9 cellular contexts compared by ENCODE assay signal in the genomic region with DNA sequence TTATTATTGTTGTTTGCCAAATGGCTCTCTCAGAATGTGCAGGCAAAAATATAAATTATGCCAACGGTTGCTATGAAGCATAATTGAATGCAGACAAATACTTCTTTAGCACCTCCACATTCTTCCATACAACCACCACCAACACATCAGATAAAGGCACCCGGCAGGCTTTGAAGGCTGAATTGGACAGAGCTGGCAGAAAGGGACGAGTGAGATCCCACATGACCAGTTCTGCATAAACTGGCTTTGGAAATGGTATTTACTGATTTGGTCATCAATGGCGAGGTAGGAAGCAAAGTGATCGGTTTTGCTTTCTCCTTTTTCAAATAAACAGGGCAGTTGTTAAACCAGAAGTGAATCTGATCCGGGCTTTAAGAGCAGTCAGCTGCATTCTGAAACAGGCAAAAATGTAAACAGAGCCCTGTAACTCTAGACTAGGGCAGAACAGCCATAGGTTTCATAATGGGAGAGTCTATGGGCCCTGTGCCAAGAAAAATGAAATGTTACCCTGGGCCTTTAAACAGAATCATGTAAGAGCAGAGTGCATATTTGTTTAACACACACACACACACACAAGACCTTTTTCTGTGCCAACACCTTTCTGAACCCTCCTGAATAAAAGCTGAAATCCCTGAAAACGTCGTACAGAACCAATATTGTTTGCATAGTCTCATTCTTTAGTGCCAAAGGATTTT.
DNase-seq lines count a peak whose midpoint lies in the region; ATAC-seq and TF ChIP-seq lines count a peak whose summit lies in the region.
"Had no signal": no experiment of that assay in that cellular context is flagged by ENCODE, and none has a peak within 500 bp of the region (broad histone marks: within the 10 kb centered on the region; RNA-seq: fewer than 3 reads in every experiment).

No MANE protein-coding gene starts in this region.

- H4K20me1 ChIP-seq in mammary epithelial cell (ENCODE audit: insufficient read depth, low read length) = no peaks in the 10 kb centered on the region

- H3K4me3 ChIP-seq in AG04449 (ENCODE audit: low read depth, low read length) = no peak overlapping the region
- no peak overlapping the region for H3K4me3 ChIP-seq in mammary epithelial cell (replicated peaks in 1 of 3; ENCODE audit: insufficient read depth in 1 of 3, low read depth in 2 of 3, low read length in 3 of 3)
- H3K4me3 ChIP-seq in mesodermal cell (ENCODE audit: extremely low read depth, insufficient read depth, low read length, poor library complexity, severe bottlenecking) = no peak overlapping the region

- intact Hi-C loops in mammary epithelial cell (cut with micrococcal nuclease) = no loop called here

- no peaks in the 10 kb centered on the region for H3K9me3 Mint-ChIP-seq in stimulated activated naive CD8-positive, alpha-beta T cell treated with anti-CD3 and anti-CD28 coated beads, Interleukin-15, amount 100 ng/mL, for 72 hours

- no peak overlapping the region for H3K9ac ChIP-seq in mammary epithelial cell (ENCODE audit: insufficient read depth, low read length)

- H3K27ac ChIP-seq in mammary epithelial cell (ENCODE audit: insufficient read depth, low read depth, low read length) = no peak overlapping the region
- peak overlapping the region; percentile 16 for H3K27ac ChIP-seq in mesodermal cell (ENCODE audit: low read depth, low read length, severe bottlenecking)
- H3K27ac ChIP-seq: C4-2B had no signal

- POLR2A ChIA-PET in AG04449 (lab: Yijun Ruan, JAX) = no interaction called here

- in situ Hi-C loops in mammary epithelial cell (cut with MboI; ENCODE audit: low sequenced_read_pairs in 2 of 2) = no loop called here

- H3K4me3 Mint-ChIP-seq in stimulated activated naive CD8-positive, alpha-beta T cell treated with anti-CD3 and anti-CD28 coated beads, Interleukin-15, amount 100 ng/mL, for 72 hours = no peak overlapping the region

- H3K4me2 ChIP-seq in mammary epithelial cell (ENCODE audit: insufficient read depth, low read depth, low read length) = no peak overlapping the region

- no TSS peak for BruUV-seq in mammary epithelial cell (replicated peaks; lab: Mats Ljungman, UMichigan)

- dilution Hi-C loops in mammary epithelial cell (cut with HindIII; ENCODE audit: low sequenced_read_pairs) = no loop called here

- H3K9me3 ChIP-seq in mammary epithelial cell (replicated peaks; ENCODE audit: insufficient read depth, low read length) = no peaks in the 10 kb centered on the region
- H3K9me3 ChIP-seq in mesodermal cell (ENCODE audit: control insufficient read depth, low read length) = no peaks in the 10 kb centered on the region

- TF ChIP-seq CTCF in AG04449 (IDR thresholded peaks at IDR 0.05; ENCODE audit: insufficient read depth, low read length, missing control alignments) (no peak), mammary epithelial cell (conservative IDR thresholded peaks at IDR 0.05 in 1 of 2, IDR thresholded peaks at IDR 0.05 in 1 of 2; ENCODE audit: extremely low read depth in 1 of 2, insufficient read depth in 1 of 2, low read depth in 1 of 2, low read length in 2 of 2) (no peak)

- no peaks in the 10 kb centered on the region for H3K36me3 ChIP-seq in mammary epithelial cell (ENCODE audit: insufficient read depth, low read length)
- H3K36me3 ChIP-seq in mesodermal cell (ENCODE audit: control insufficient read depth, insufficient read depth, low read length) = no peaks in the 10 kb centered on the region

- peaks cover 48% of the 10 kb centered on the region for H3K27me3 Mint-ChIP-seq in stimulated activated naive CD8-positive, alpha-beta T cell treated with anti-CD3 and anti-CD28 coated beads, Interleukin-15, amount 100 ng/mL, for 72 hours

- H2AFZ ChIP-seq in mammary epithelial cell (ENCODE audit: low read depth, low read length) = no peak overlapping the region

- no peaks in the 10 kb centered on the region for H3K79me2 ChIP-seq in mammary epithelial cell (ENCODE audit: insufficient read depth, low read length)

- DNase-seq in AG04449 (ENCODE audit: low read depth, low spot score) (peak; percentile 14), NCI-H187 treated with DMSO at 0.1 percent for 48 hours (lab: John Stamatoyannopoulos, UW) (peak; percentile 97), mammary epithelial cell (peak; percentile 6), HK-2 (ENCODE audit: unreplicated experiment) (no peak)
- DNase-seq in stimulated activated naive CD8-positive, alpha-beta T cell treated with anti-CD3 and anti-CD28 coated beads, Interleukin-15, amount 100 ng/mL, for 72 hours = no peak

- ATAC-seq in HG02938 (IDR thresholded peaks at IDR 0.05; ENCODE audit: unreplicated experiment) = no peak
- ATAC-seq in stimulated activated naive CD8-positive, alpha-beta T cell treated with anti-CD3 and anti-CD28 coated beads, Interleukin-15, amount 100 ng/mL, for 72 hours = no peak
- ATAC-seq in GM21526 (IDR thresholded peaks at IDR 0.05; ENCODE audit: low FRiP score, unreplicated experiment) = no peak

- no peaks in the 10 kb centered on the region for H3K27me3 ChIP-seq in mammary epithelial cell (ENCODE audit: insufficient read depth, low read length)

- H3K4me1 ChIP-seq in mammary epithelial cell (ENCODE audit: insufficient read depth, low read length) (no peaks in the 10 kb centered on the region), mesodermal cell (ENCODE audit: control insufficient read depth, insufficient read depth, low read length, poor library complexity, severe bottlenecking) (peaks cover 20% of the 10 kb centered on the region)

- CTCF ChIA-PET in AG04449 (lab: Yijun Ruan, JAX) = no interaction called here
- CTCF ChIA-PET in mammary epithelial cell (lab: Charles Lee; ENCODE audit: low non-redundant PET) = no interaction called here

- H3K4me1 Mint-ChIP-seq in stimulated activated naive CD8-positive, alpha-beta T cell treated with anti-CD3 and anti-CD28 coated beads, Interleukin-15, amount 100 ng/mL, for 72 hours = no peaks in the 10 kb centered on the region

- no peak overlapping the region for H3K27ac Mint-ChIP-seq in stimulated activated naive CD8-positive, alpha-beta T cell treated with anti-CD3 and anti-CD28 coated beads, Interleukin-15, amount 100 ng/mL, for 72 hours

- WGBS in mammary epithelial cell (ENCODE audit: low coverage, missing lambda C conversion rate) = 20% methylated on average over 8 of the region's 8 CpGs
- WGBS in mesodermal cell (ENCODE audit: insufficient coverage in 2 of 2), 2 experiments = 79 to 91% methylated on average over 5 to 6 of the region's 8 CpGs

Comparison
In these comparisons a context has a peak if more than half of its experiments do, and no peak if none do; other contexts are left out.
1. DNase-seq: peak in AG04449 (single experiment), NCI-H187 treated with DMSO at 0.1 percent for 48 hours (single experiment) and mammary epithelial cell (single experiment); none in stimulated activated naive CD8-positive, alpha-beta T cell treated with anti-CD3 and anti-CD28 coated beads, Interleukin-15, amount 100 ng/mL, for 72 hours (0 of 2) and HK-2 (single experiment).